16 cellular contexts compared by ENCODE assay signal in the genomic region with DNA sequence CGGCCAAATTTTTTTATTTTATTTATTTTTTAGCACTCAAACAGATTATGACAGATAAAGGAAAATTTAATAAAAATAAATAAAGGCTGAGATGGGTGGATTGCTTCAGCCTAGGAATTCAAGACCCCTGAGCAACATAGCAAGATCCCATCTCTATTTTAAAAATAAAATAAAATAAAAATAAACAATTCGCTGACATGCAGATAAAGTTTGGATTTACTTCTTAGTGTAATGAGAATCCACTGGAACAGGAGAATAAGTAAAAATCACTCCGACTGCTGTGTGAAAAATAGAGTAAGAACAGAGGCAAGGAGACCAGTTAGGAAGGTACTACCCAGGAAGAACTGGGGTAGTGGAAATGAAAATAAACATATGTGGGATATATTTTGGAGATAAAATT. TPM values are rescaled to one million over a fixed set of nuclear protein-coding genes. Genes with fewer than 3 reads are reported as not detected.
DNase-seq lines count a peak whose midpoint lies in the region; ATAC-seq and TF ChIP-seq lines count a peak whose summit lies in the region.
"Had no signal": no experiment of that assay in that cellular context is flagged by ENCODE, and none has a peak within 500 bp of the region (broad histone marks: within the 10 kb centered on the region; RNA-seq: fewer than 3 reads in every experiment).

No MANE protein-coding gene starts in this region.

- CTCF ChIA-PET in Caco-2 (lab: Charles Lee): no interaction called here

- DNase-seq in Caco-2 (no peak), osteocyte (ENCODE audit: extremely low spot score, unreplicated experiment) (no peak), NCI-H1694 treated with DMSO at 0.1 percent for 48 hours (lab: John Stamatoyannopoulos, UW) (no peak), EL (no peak)
- no peak for DNase-seq in central memory CD8-positive, alpha-beta T cell (ENCODE audit: low spot score in 2 of 2)
- DNase-seq: C1 segment of cervical spinal cord; CD4-positive, alpha-beta T cell; DMS153; DMS79; GOT3; H7 had no signal

- peaks cover 80% of the 10 kb centered on the region for H3K79me2 ChIP-seq in Loucy (ENCODE audit: insufficient read depth, low read length)

- H3K27me3 Mint-ChIP-seq in Caco-2 (ENCODE audit: insufficient read depth, unreplicated experiment) (no peaks in the 10 kb centered on the region), osteocyte (ENCODE audit: unreplicated experiment) (no peaks in the 10 kb centered on the region)
- no peaks in the 10 kb centered on the region for H3K27me3 Mint-ChIP-seq in central memory CD8-positive, alpha-beta T cell
- H3K27me3 Mint-ChIP-seq: B cell; CD4-positive, alpha-beta T cell had no signal

- intact Hi-C loops in Caco-2 (cut with micrococcal nuclease; ENCODE audit: unreplicated experiment): no loop called here

- H3K9ac ChIP-seq in Loucy (ENCODE audit: low read depth, low read length, poor library complexity, severe bottlenecking): no peak overlapping the region
- H3K9ac ChIP-seq: KMS-11 had no signal

- H3F3A ChIP-seq in Loucy (ENCODE audit: low read depth): no peaks in the 10 kb centered on the region

- peak overlapping the region; percentile 61 for H3K4me2 ChIP-seq in Loucy (ENCODE audit: low read depth, low read length, poor library complexity, severe bottlenecking)
- H3K4me2 ChIP-seq: KMS-11 had no signal

- no peak for TF ChIP-seq CTCF in Caco-2 (IDR thresholded peaks at IDR 0.05; ENCODE audit: insufficient read depth in 1 of 2, low read depth in 1 of 2, low read length in 1 of 2, severe bottlenecking in 1 of 2, unreplicated experiment in 1 of 2)
- TF ChIP-seq CTCF in Loucy (conservative IDR thresholded peaks at IDR 0.05; ENCODE audit: low read length): no peak
- TF ChIP-seq CTCF in osteocyte (IDR thresholded peaks at IDR 0.05): no peak

- H3K36me3 Mint-ChIP-seq in Caco-2 (ENCODE audit: insufficient read depth, unreplicated experiment) (peaks cover 32% of the 10 kb centered on the region), osteocyte (ENCODE audit: unreplicated experiment) (peaks cover 2% of the 10 kb centered on the region)
- H3K36me3 Mint-ChIP-seq in central memory CD8-positive, alpha-beta T cell (ENCODE audit: insufficient read depth): peaks cover 15% of the 10 kb centered on the region

- no peaks in the 10 kb centered on the region for H3K9me2 ChIP-seq in Loucy (replicated peaks; ENCODE audit: low read depth, low read length)

- H3K4me1 ChIP-seq in Caco-2 (peaks cover 14% of the 10 kb centered on the region), Loucy (ENCODE audit: insufficient read depth, low read length, poor library complexity, severe bottlenecking) (peaks cover 8% of the 10 kb centered on the region)

- no peak for ATAC-seq in central memory CD8-positive, alpha-beta T cell (replicated peaks; ENCODE audit: extremely low read depth, poor library complexity, severe bottlenecking)
- ATAC-seq in GM21515 (IDR thresholded peaks at IDR 0.05; ENCODE audit: unreplicated experiment): no peak
- ATAC-seq: GM12878 had no signal

- H3K27ac Mint-ChIP-seq in Caco-2 (ENCODE audit: unreplicated experiment) (peak overlapping the region; percentile 41), osteocyte (ENCODE audit: unreplicated experiment) (peak overlapping the region; percentile 3)
- peak overlapping the region; percentile 8 for H3K27ac Mint-ChIP-seq in central memory CD8-positive, alpha-beta T cell (ENCODE audit: low read depth)
- H3K27ac Mint-ChIP-seq: B cell; CD4-positive, alpha-beta T cell had no signal

- H3K4me3 ChIP-seq in Caco-2 (ENCODE audit: low read depth, low read length): no peak overlapping the region
- H3K4me3 ChIP-seq in Loucy (ENCODE audit: low read length, poor library complexity, severe bottlenecking): no peak overlapping the region
- H3K4me3 ChIP-seq: GM12878 had no signal

- H3K4me3 Mint-ChIP-seq in Caco-2 (ENCODE audit: unreplicated experiment): no peak overlapping the region
- no peak overlapping the region for H3K4me3 Mint-ChIP-seq in central memory CD8-positive, alpha-beta T cell
- H3K4me3 Mint-ChIP-seq in osteocyte (ENCODE audit: unreplicated experiment): no peak overlapping the region
- H3K4me3 Mint-ChIP-seq: B cell; CD4-positive, alpha-beta T cell had no signal

- H3K4me1 Mint-ChIP-seq in Caco-2 (ENCODE audit: low read depth, unreplicated experiment) (peaks cover 17% of the 10 kb centered on the region), osteocyte (ENCODE audit: unreplicated experiment) (peaks cover 18% of the 10 kb centered on the region)
- peaks cover 28% of the 10 kb centered on the region for H3K4me1 Mint-ChIP-seq in central memory CD8-positive, alpha-beta T cell

- no peaks in the 10 kb centered on the region for H3K27me3 ChIP-seq in Caco-2 (replicated peaks; ENCODE audit: control insufficient read depth, insufficient read depth, low read length)
- H3K27me3 ChIP-seq in Loucy (ENCODE audit: insufficient read depth, low read length, poor library complexity, severe bottlenecking): no peaks in the 10 kb centered on the region

- H3K9me3 ChIP-seq in Caco-2: no peaks in the 10 kb centered on the region
- H3K9me3 ChIP-seq in Loucy (ENCODE audit: insufficient read depth, low read depth, low read length): no peaks in the 10 kb centered on the region

- no TSS peak for BruUV-seq in Caco-2 (replicated peaks; lab: Mats Ljungman, UMichigan)

- POLR2A ChIA-PET in Caco-2 (lab: Charles Lee): no interaction called here

- H2AFZ ChIP-seq in Loucy (ENCODE audit: low read length): no peak overlapping the region

- H3K9me3 Mint-ChIP-seq in Caco-2 (ENCODE audit: unreplicated experiment) (no peaks in the 10 kb centered on the region), osteocyte (ENCODE audit: unreplicated experiment) (no peaks in the 10 kb centered on the region)
- H3K9me3 Mint-ChIP-seq in central memory CD8-positive, alpha-beta T cell: no peaks in the 10 kb centered on the region
- H3K9me3 Mint-ChIP-seq: CD4-positive, alpha-beta T cell had no signal

- H4K20me1 ChIP-seq in Loucy (ENCODE audit: insufficient read depth, low read length, poor library complexity, severe bottlenecking): peaks cover 37% of the 10 kb centered on the region

- H3K36me3 ChIP-seq in Caco-2 (ENCODE audit: control insufficient read depth, insufficient read depth, low read length) (peaks cover 2% of the 10 kb centered on the region; the same call in 1 of the 2 replicates), Loucy (ENCODE audit: insufficient read depth, low read length) (no peaks in the 10 kb centered on the region; the same call in 1 of the 2 replicates)

RNA-seq across cellular contexts. Expression of gene PIK3CB, which starts 5.6 kb away (rescaled TPM):
- total RNA-seq in Caco-2 (2022) (29.7 and 31.5 TPM in 2 replicates), osteocyte (15.9 and 16.7 TPM in 2 replicates)
